1 cellular context compared by ENCODE assay signal in the genomic region with DNA sequence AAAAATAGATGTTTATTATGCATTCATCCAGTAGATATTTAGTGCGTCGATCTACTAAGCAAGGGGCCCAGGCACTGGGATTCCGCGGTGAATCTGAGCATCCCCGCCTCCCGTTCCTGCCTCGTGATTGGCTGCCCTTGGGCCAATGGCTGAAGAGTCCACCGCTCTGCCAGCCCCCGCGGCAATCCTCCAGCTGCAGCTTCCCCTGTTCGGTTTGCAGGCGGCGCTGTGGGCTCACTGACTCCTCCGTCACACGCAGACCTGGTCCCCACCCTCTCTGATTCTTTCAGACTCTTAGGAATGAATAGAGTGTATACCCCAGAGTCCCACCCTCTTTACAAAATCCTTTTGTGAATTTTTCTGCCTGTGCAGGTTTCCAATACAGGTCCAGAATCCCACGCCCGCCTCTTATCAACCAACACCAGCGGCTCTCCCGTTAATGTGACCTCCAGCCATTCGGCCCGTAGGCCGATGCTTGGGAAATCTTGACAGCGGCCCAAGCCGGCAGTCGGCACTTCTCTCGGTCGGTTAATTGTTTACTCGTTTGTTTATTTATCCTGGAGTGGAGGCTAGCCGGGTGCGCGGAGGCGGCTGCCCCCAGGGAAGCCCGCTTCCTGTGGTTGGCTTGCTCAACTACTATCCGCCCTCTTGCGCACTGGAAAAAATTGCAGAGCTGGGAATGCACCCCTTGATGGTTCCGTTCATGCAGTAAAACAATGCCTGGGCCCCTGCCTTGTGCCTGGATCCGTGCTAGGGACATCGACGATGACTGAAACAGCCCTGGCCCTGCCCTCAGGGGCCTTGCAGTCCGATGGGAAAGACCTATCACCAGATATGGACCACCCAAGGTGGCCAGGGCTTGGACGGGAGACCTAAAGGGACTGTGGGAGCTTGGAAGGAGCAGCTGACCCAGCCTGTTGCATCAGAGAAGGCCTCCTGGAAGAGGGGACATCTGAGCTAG.
TF ChIP-seq lines count a peak whose summit lies in the region.

No MANE protein-coding gene starts in this region.

TF ChIP-seq in HepG2, 621 proteins besides CTCF, POLR2A, EP300 and RAD21 (continued from another document and continues in another):
- TF ChIP-seq, protein P1, sequence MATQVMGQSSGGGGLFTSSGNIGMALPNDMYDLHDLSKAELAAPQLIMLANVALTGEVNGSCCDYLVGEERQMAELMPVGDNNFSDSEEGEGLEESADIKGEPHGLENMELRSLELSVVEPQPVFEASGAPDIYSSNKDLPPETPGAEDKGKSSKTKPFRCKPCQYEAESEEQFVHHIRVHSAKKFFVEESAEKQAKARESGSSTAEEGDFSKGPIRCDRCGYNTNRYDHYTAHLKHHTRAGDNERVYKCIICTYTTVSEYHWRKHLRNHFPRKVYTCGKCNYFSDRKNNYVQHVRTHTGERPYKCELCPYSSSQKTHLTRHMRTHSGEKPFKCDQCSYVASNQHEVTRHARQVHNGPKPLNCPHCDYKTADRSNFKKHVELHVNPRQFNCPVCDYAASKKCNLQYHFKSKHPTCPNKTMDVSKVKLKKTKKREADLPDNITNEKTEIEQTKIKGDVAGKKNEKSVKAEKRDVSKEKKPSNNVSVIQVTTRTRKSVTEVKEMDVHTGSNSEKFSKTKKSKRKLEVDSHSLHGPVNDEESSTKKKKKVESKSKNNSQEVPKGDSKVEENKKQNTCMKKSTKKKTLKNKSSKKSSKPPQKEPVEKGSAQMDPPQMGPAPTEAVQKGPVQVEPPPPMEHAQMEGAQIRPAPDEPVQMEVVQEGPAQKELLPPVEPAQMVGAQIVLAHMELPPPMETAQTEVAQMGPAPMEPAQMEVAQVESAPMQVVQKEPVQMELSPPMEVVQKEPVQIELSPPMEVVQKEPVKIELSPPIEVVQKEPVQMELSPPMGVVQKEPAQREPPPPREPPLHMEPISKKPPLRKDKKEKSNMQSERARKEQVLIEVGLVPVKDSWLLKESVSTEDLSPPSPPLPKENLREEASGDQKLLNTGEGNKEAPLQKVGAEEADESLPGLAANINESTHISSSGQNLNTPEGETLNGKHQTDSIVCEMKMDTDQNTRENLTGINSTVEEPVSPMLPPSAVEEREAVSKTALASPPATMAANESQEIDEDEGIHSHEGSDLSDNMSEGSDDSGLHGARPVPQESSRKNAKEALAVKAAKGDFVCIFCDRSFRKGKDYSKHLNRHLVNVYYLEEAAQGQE (IDR thresholded peaks at IDR 0.05; ENCODE audit: borderline replicate concordance in 1 of 2, low read depth in 1 of 2, low read length in 2 of 2): no peak
- peak; percentile 43; the same call in 1 of the 2 replicates for TF ChIP-seq MAZ (IDR thresholded peaks at IDR 0.05; ENCODE audit: borderline replicate concordance, low read depth, low read length)
- TF ChIP-seq MAZ (CRISPR knock-in tag; IDR thresholded peaks at IDR 0.05; ENCODE audit: low read depth): no peak; the same call in none of the 2 replicates
- TF ChIP-seq ZNF629 (CRISPR knock-in tag; conservative IDR thresholded peaks at IDR 0.05): peak; percentile 74
- TF ChIP-seq U2AF1 (optimal IDR thresholded peaks at IDR 0.05; ENCODE audit: low read depth, low read length): no peak
- TF ChIP-seq MAFF (IDR thresholded peaks at IDR 0.05; ENCODE audit: low read depth, low read length): no peak
- no peak for TF ChIP-seq HCFC1 (IDR thresholded peaks at IDR 0.05; ENCODE audit: low read depth, low read length)
- TF ChIP-seq ZKSCAN8 (CRISPR knock-in tag; IDR thresholded peaks at IDR 0.05; ENCODE audit: borderline replicate concordance): peak; percentile 72; the same call in 1 of the 2 replicates
- TF ChIP-seq ZSCAN31 (CRISPR knock-in tag; IDR thresholded peaks at IDR 0.05; ENCODE audit: low read depth): no peak; the same call in 1 of the 2 replicates
- TF ChIP-seq ARHGAP35 (CRISPR knock-in tag; IDR thresholded peaks at IDR 0.05; ENCODE audit: borderline replicate concordance): no peak
- TF ChIP-seq CBFB (CRISPR knock-in tag; IDR thresholded peaks at IDR 0.05): no peak
- TF ChIP-seq ZNF615 (CRISPR knock-in tag; IDR thresholded peaks at IDR 0.05; ENCODE audit: borderline replicate concordance): no peak
- no peak for TF ChIP-seq GTF2F1 (IDR thresholded peaks at IDR 0.05; ENCODE audit: low read length)
- TF ChIP-seq SNAI1 (CRISPR knock-in tag; IDR thresholded peaks at IDR 0.05; ENCODE audit: borderline replicate concordance): 0 out of 2 replicates have a peak, but pooled peaks have one; percentile 82
- TF ChIP-seq, protein P2, sequence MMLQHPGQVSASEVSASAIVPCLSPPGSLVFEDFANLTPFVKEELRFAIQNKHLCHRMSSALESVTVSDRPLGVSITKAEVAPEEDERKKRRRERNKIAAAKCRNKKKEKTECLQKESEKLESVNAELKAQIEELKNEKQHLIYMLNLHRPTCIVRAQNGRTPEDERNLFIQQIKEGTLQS (CRISPR knock-in tag; IDR thresholded peaks at IDR 0.05): no peak
- TF ChIP-seq ZBTB8A (CRISPR knock-in tag; IDR thresholded peaks at IDR 0.05; ENCODE audit: borderline replicate concordance, low read depth): no peak
- no peak for TF ChIP-seq PLRG1 (conservative IDR thresholded peaks at IDR 0.05)
- TF ChIP-seq, protein P3, sequence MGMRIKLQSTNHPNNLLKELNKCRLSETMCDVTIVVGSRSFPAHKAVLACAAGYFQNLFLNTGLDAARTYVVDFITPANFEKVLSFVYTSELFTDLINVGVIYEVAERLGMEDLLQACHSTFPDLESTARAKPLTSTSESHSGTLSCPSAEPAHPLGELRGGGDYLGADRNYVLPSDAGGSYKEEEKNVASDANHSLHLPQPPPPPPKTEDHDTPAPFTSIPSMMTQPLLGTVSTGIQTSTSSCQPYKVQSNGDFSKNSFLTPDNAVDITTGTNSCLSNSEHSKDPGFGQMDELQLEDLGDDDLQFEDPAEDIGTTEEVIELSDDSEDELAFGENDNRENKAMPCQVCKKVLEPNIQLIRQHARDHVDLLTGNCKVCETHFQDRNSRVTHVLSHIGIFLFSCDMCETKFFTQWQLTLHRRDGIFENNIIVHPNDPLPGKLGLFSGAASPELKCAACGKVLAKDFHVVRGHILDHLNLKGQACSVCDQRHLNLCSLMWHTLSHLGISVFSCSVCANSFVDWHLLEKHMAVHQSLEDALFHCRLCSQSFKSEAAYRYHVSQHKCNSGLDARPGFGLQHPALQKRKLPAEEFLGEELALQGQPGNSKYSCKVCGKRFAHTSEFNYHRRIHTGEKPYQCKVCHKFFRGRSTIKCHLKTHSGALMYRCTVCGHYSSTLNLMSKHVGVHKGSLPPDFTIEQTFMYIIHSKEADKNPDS (CRISPR knock-in tag; IDR thresholded peaks at IDR 0.05): no peak
- TF ChIP-seq ZNF709 (CRISPR knock-in tag; IDR thresholded peaks at IDR 0.05): no peak
- TF ChIP-seq NR2F6 (IDR thresholded peaks at IDR 0.05): no peak; the same call in 1 of the 2 replicates
- 0 out of 2 replicates have a peak, but pooled peaks have one; percentile 21 for TF ChIP-seq NR2F6 (CRISPR knock-in tag; IDR thresholded peaks at IDR 0.05)
- no peak for TF ChIP-seq ATF1 (CRISPR knock-in tag; IDR thresholded peaks at IDR 0.05)
- TF ChIP-seq SMARCC2 (IDR thresholded peaks at IDR 0.05): no peak
- no peak for TF ChIP-seq ZSCAN30 (CRISPR knock-in tag; IDR thresholded peaks at IDR 0.05)
- no peak for TF ChIP-seq U2AF2 (IDR thresholded peaks at IDR 0.05; ENCODE audit: low read depth, low read length)
- no peak for TF ChIP-seq RFX3 (CRISPR knock-in tag; IDR thresholded peaks at IDR 0.05)
- TF ChIP-seq TSC22D2 (CRISPR knock-in tag; IDR thresholded peaks at IDR 0.05; ENCODE audit: borderline replicate concordance): no peak
- TF ChIP-seq ZNF572 (CRISPR knock-in tag; IDR thresholded peaks at IDR 0.05): no peak
- TF ChIP-seq, protein P4, sequence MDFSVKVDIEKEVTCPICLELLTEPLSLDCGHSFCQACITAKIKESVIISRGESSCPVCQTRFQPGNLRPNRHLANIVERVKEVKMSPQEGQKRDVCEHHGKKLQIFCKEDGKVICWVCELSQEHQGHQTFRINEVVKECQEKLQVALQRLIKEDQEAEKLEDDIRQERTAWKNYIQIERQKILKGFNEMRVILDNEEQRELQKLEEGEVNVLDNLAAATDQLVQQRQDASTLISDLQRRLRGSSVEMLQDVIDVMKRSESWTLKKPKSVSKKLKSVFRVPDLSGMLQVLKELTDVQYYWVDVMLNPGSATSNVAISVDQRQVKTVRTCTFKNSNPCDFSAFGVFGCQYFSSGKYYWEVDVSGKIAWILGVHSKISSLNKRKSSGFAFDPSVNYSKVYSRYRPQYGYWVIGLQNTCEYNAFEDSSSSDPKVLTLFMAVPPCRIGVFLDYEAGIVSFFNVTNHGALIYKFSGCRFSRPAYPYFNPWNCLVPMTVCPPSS (IDR thresholded peaks at IDR 0.05): no peak
- TF ChIP-seq KLF11 (CRISPR knock-in tag; IDR thresholded peaks at IDR 0.05): peak; percentile 86
- TF ChIP-seq ZNF775 (CRISPR knock-in tag; IDR thresholded peaks at IDR 0.05; ENCODE audit: borderline replicate concordance): no peak; the same call in 1 of the 2 replicates
- no peak for TF ChIP-seq HOXD1 (CRISPR knock-in tag; IDR thresholded peaks at IDR 0.05)
- TF ChIP-seq ZNF333 (CRISPR knock-in tag; IDR thresholded peaks at IDR 0.05; ENCODE audit: borderline replicate concordance): no peak
- TF ChIP-seq, protein P5, sequence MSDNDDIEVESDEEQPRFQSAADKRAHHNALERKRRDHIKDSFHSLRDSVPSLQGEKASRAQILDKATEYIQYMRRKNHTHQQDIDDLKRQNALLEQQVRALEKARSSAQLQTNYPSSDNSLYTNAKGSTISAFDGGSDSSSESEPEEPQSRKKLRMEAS (IDR thresholded peaks at IDR 0.05): no peak; the same call in 1 of the 2 replicates
- peak; percentile 59; the same call in 1 of the 2 replicates for TF ChIP-seq RFXAP (CRISPR knock-in tag; IDR thresholded peaks at IDR 0.05; ENCODE audit: borderline replicate concordance)
- TF ChIP-seq, protein P6, sequence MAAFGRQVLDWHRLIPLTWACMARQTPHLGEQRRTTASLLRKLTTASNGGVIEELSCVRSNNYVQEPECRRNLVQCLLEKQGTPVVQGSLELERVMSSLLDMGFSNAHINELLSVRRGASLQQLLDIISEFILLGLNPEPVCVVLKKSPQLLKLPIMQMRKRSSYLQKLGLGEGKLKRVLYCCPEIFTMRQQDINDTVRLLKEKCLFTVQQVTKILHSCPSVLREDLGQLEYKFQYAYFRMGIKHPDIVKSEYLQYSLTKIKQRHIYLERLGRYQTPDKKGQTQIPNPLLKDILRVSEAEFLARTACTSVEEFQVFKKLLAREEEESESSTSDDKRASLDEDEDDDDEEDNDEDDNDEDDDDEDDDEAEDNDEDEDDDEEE (CRISPR knock-in tag; IDR thresholded peaks at IDR 0.05): no peak
- TF ChIP-seq ARNTL (CRISPR knock-in tag; IDR thresholded peaks at IDR 0.05): no peak
- no peak for TF ChIP-seq IKZF1 (IDR thresholded peaks at IDR 0.05)
- TF ChIP-seq, protein P7, sequence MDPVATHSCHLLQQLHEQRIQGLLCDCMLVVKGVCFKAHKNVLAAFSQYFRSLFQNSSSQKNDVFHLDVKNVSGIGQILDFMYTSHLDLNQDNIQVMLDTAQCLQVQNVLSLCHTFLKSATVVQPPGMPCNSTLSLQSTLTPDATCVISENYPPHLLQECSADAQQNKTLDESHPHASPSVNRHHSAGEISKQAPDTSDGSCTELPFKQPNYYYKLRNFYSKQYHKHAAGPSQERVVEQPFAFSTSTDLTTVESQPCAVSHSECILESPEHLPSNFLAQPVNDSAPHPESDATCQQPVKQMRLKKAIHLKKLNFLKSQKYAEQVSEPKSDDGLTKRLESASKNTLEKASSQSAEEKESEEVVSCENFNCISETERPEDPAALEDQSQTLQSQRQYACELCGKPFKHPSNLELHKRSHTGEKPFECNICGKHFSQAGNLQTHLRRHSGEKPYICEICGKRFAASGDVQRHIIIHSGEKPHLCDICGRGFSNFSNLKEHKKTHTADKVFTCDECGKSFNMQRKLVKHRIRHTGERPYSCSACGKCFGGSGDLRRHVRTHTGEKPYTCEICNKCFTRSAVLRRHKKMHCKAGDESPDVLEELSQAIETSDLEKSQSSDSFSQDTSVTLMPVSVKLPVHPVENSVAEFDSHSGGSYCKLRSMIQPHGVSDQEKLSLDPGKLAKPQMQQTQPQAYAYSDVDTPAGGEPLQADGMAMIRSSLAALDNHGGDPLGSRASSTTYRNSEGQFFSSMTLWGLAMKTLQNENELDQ (CRISPR knock-in tag; IDR thresholded peaks at IDR 0.05; ENCODE audit: borderline replicate concordance): no peak
- TF ChIP-seq ZNF30 (CRISPR knock-in tag; IDR thresholded peaks at IDR 0.05): no peak
- TF ChIP-seq SIX1 (CRISPR knock-in tag; IDR thresholded peaks at IDR 0.05; ENCODE audit: borderline replicate concordance): no peak
- TF ChIP-seq NCOR1 (IDR thresholded peaks at IDR 0.05; ENCODE audit: borderline replicate concordance, low read length): no peak; the same call in 1 of the 2 replicates
- no peak for TF ChIP-seq HMGA1 (CRISPR knock-in tag; conservative IDR thresholded peaks at IDR 0.05)
- TF ChIP-seq, protein P8, sequence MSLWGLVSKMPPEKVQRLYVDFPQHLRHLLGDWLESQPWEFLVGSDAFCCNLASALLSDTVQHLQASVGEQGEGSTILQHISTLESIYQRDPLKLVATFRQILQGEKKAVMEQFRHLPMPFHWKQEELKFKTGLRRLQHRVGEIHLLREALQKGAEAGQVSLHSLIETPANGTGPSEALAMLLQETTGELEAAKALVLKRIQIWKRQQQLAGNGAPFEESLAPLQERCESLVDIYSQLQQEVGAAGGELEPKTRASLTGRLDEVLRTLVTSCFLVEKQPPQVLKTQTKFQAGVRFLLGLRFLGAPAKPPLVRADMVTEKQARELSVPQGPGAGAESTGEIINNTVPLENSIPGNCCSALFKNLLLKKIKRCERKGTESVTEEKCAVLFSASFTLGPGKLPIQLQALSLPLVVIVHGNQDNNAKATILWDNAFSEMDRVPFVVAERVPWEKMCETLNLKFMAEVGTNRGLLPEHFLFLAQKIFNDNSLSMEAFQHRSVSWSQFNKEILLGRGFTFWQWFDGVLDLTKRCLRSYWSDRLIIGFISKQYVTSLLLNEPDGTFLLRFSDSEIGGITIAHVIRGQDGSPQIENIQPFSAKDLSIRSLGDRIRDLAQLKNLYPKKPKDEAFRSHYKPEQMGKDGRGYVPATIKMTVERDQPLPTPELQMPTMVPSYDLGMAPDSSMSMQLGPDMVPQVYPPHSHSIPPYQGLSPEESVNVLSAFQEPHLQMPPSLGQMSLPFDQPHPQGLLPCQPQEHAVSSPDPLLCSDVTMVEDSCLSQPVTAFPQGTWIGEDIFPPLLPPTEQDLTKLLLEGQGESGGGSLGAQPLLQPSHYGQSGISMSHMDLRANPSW (CRISPR knock-in tag; IDR thresholded peaks at IDR 0.05; ENCODE audit: borderline replicate concordance): no peak
- TF ChIP-seq ZNF383 (CRISPR knock-in tag; IDR thresholded peaks at IDR 0.05; ENCODE audit: borderline replicate concordance): no peak
- TF ChIP-seq, protein P9, sequence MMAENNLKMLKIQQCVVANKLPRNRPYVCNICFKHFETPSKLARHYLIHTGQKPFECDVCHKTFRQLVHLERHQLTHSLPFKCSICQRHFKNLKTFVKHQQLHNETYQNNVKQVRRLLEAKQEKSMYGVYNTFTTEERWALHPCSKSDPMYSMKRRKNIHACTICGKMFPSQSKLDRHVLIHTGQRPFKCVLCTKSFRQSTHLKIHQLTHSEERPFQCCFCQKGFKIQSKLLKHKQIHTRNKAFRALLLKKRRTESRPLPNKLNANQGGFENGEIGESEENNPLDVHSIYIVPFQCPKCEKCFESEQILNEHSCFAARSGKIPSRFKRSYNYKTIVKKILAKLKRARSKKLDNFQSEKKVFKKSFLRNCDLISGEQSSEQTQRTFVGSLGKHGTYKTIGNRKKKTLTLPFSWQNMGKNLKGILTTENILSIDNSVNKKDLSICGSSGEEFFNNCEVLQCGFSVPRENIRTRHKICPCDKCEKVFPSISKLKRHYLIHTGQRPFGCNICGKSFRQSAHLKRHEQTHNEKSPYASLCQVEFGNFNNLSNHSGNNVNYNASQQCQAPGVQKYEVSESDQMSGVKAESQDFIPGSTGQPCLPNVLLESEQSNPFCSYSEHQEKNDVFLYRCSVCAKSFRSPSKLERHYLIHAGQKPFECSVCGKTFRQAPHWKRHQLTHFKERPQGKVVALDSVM (CRISPR knock-in tag; IDR thresholded peaks at IDR 0.05): peak; percentile 38; the same call in 1 of the 2 replicates
- TF ChIP-seq ZNF530 (CRISPR knock-in tag; IDR thresholded peaks at IDR 0.05; ENCODE audit: low read depth): no peak
- TF ChIP-seq SAFB2 (CRISPR knock-in tag; IDR thresholded peaks at IDR 0.05; ENCODE audit: borderline replicate concordance, low read depth): no peak
